8 cellular contexts compared by ENCODE assay signal in genomic region chr4:184265566-184266351, GRCh38. TPM values are rescaled to one million over a fixed set of nuclear protein-coding genes. Genes with fewer than 3 reads are reported as not detected.
DNase-seq lines count a peak whose midpoint lies in the region; ATAC-seq and TF ChIP-seq lines count a peak whose summit lies in the region.

No MANE protein-coding gene starts in this region.

- no peaks in the 10 kb centered on the region for H4K20me1 ChIP-seq in neural progenitor cell (ENCODE audit: low read depth)

- H3K9me3 Mint-ChIP-seq in activated T-cell treated with anti-CD3 and anti-CD28 coated beads, Interleukin-2, amount 50 U/mL, for 4 hours, result no peaks in the 10 kb centered on the region
- peaks cover 25% of the 10 kb centered on the region for H3K9me3 Mint-ChIP-seq in WTC11
- H3K9me3 Mint-ChIP-seq in neural progenitor cell, result no peaks in the 10 kb centered on the region
- no peaks in the 10 kb centered on the region for H3K9me3 Mint-ChIP-seq in glutamatergic neuron (ENCODE audit: unreplicated experiment)

- no peak overlapping the region for H3K27ac ChIP-seq in neural progenitor cell

- H3K27ac Mint-ChIP-seq in WTC11 (peak overlapping the region; percentile 10; the same call in 1 of the 2 replicates), neural progenitor cell (no peak overlapping the region), glutamatergic neuron (ENCODE audit: unreplicated experiment) (no peak overlapping the region)

- H3K4me2 ChIP-seq in neural progenitor cell, result no peak overlapping the region

- peaks cover 57% of the 10 kb centered on the region for H3K4me1 Mint-ChIP-seq in activated T-cell treated with anti-CD3 and anti-CD28 coated beads, Interleukin-2, amount 50 U/mL, for 4 hours (ENCODE audit: low read depth)
- H3K4me1 Mint-ChIP-seq in WTC11 (peaks cover 26% of the 10 kb centered on the region), neural progenitor cell (peaks cover 31% of the 10 kb centered on the region), glutamatergic neuron (ENCODE audit: low read depth, unreplicated experiment) (peaks cover 1% of the 10 kb centered on the region)

- peak overlapping the region; percentile 39 for H3K4me3 Mint-ChIP-seq in activated T-cell treated with anti-CD3 and anti-CD28 coated beads, Interleukin-2, amount 50 U/mL, for 4 hours
- H3K4me3 Mint-ChIP-seq in WTC11 (no peak overlapping the region), neural progenitor cell (no peak overlapping the region), glutamatergic neuron (ENCODE audit: unreplicated experiment) (no peak overlapping the region)

- H3K27me3 ChIP-seq in neural progenitor cell, result no peaks in the 10 kb centered on the region

- no peak overlapping the region for H3K4me3 ChIP-seq in neural progenitor cell

- H3K4me1 ChIP-seq in neural progenitor cell, result peaks cover 8% of the 10 kb centered on the region

- no peaks in the 10 kb centered on the region for H3K27me3 Mint-ChIP-seq in activated T-cell treated with anti-CD3 and anti-CD28 coated beads, Interleukin-2, amount 50 U/mL, for 4 hours (ENCODE audit: low read depth)
- H3K27me3 Mint-ChIP-seq in WTC11 (ENCODE audit: low read depth), result no peaks in the 10 kb centered on the region
- H3K27me3 Mint-ChIP-seq in neural progenitor cell (ENCODE audit: insufficient read depth, low read depth), result no peaks in the 10 kb centered on the region
- H3K27me3 Mint-ChIP-seq in glutamatergic neuron (ENCODE audit: unreplicated experiment), result no peaks in the 10 kb centered on the region

- in situ Hi-C loops in KBM-7 (cut with MboI; ENCODE audit: low pct_unique_long_range_greater_than_20kb, low sequenced_read_pairs), result no loop called here

- DNase-seq in activated T-cell treated with anti-CD3 and anti-CD28 coated beads, Interleukin-2, amount 50 U/mL, for 4 hours, result no peak
- DNase-seq in activated T-cell treated with anti-CD3 and anti-CD28 coated beads, Interleukin-2, amount 50 U/mL, for 48 hours, result no peak
- DNase-seq in KBM-7, result peak; percentile 66
- DNase-seq in WTC11 (ENCODE audit: low spot score), result no peak
- no peak for DNase-seq in neural progenitor cell (ENCODE audit: low spot score)
- no peak for DNase-seq in glutamatergic neuron
- DNase-seq in posterior cingulate gyrus, result no peak

- intact Hi-C loops in posterior cingulate gyrus (cut with DNase I), result loop anchor here (2.0 to 10.0 kb wide), 3 partner anchors 79 to 207 kb away; no protein-coding TSS in a partner anchor

- no peaks in the 10 kb centered on the region for H3K36me3 ChIP-seq in neural progenitor cell

- TF ChIP-seq CTCF in WTC11 (IDR thresholded peaks at IDR 0.05) (no peak), neural progenitor cell (IDR thresholded peaks at IDR 0.05) (no peak), glutamatergic neuron (IDR thresholded peaks at IDR 0.05; ENCODE audit: partially characterized antibody, unreplicated experiment) (no peak)

- peak overlapping the region; percentile 43 for H2AFZ ChIP-seq in neural progenitor cell (replicated peaks)

- no peaks in the 10 kb centered on the region for H3K9me3 ChIP-seq in neural progenitor cell (ENCODE audit: low read depth)

- no peaks in the 10 kb centered on the region for H3K36me3 Mint-ChIP-seq in activated T-cell treated with anti-CD3 and anti-CD28 coated beads, Interleukin-2, amount 50 U/mL, for 4 hours (ENCODE audit: insufficient read depth)
- H3K36me3 Mint-ChIP-seq in WTC11 (peaks cover 10% of the 10 kb centered on the region), neural progenitor cell (no peaks in the 10 kb centered on the region), glutamatergic neuron (ENCODE audit: unreplicated experiment) (no peaks in the 10 kb centered on the region)

- POLR2A ChIA-PET in WTC11 (lab: Charles Lee), result no interaction called here

- no peak overlapping the region for H3K9ac ChIP-seq in neural progenitor cell

- H3K79me2 ChIP-seq in neural progenitor cell (ENCODE audit: low read depth), result no peaks in the 10 kb centered on the region

- peaks cover 6% of the 10 kb centered on the region for H3F3A ChIP-seq in neural progenitor cell (ENCODE audit: low read depth)

- CTCF ChIA-PET in WTC11 (lab: Charles Lee), result interaction anchor here (0.5 to 2.1 kb wide), 5 partner anchors 15 to 384 kb away, joined by 3 to 6 read pairs (median 3); partner anchors contain the start of genes CASP3 and PRIMPOL

- ATAC-seq in activated T-cell treated with anti-CD3 and anti-CD28 coated beads, Interleukin-2, amount 50 U/mL, for 4 hours, result no peak
- ATAC-seq in WTC11, result peak; percentile 33; the same call in 1 of the 2 replicates
- ATAC-seq in HG03135 (IDR thresholded peaks at IDR 0.05; ENCODE audit: unreplicated experiment), result no peak

TF ChIP-seq in WTC11, 78 proteins besides CTCF, POLR2A, EP300 and RAD21:
- no peak for TF ChIP-seq FOXK1 (CRISPR knock-in tag; IDR thresholded peaks at IDR 0.05)
- no peak for TF ChIP-seq ZNF423 (CRISPR knock-in tag; IDR thresholded peaks at IDR 0.05)
- TF ChIP-seq ESRRA (CRISPR knock-in tag; IDR thresholded peaks at IDR 0.05; ENCODE audit: borderline replicate concordance), result no peak

RNA-seq across cellular contexts. Expression of gene ENPP6, which starts 48.1 kb away (rescaled TPM):
- under 1 TPM in 1 of 3 donors, not detected in 2; 0.11 TPM for total RNA-seq in activated T-cell treated with anti-CD3 and anti-CD28 coated beads, Interleukin-2, amount 50 U/mL, for 4 hours
- 0.09 to 0.27 TPM (median 0.09 TPM) in 3 replicates for total RNA-seq in WTC11 (2021)
- not detected in 2 replicates for total RNA-seq in neural progenitor cell (ENCODE audit: low replicate concordance)
- total RNA-seq in glutamatergic neuron (ENCODE audit: unreplicated experiment), result not detected
